Comparison of ENCODE assay signal across 8 cellular contexts in genomic region chr12:57754411-57755193, GRCh38. TPM values are rescaled to one million over a fixed set of nuclear protein-coding genes. Genes with fewer than 3 reads are reported as not detected.
DNase-seq lines count a peak whose midpoint lies in the region; ATAC-seq lines count a peak whose summit lies in the region.

MARCHF9 (plus strand) TSS chr12:57755103; CDS start chr12:57755529, 426 bp downstream.

- peak within 1 kb of the TSS; percentile 93 to 100 (median 97) for H3K27ac Mint-ChIP-seq in CD8-positive, alpha-beta memory T cell

- H3K79me2 ChIP-seq in Karpas-422 (ENCODE audit: low read length): peaks cover 47% of the 10 kb centered on the region

- peak within 1 kb of the TSS; percentile 69 for H3K27ac ChIP-seq in CD8-positive, alpha-beta memory T cell (ENCODE audit: low read depth, low read length)
- peak within 1 kb of the TSS; percentile 80 for H3K27ac ChIP-seq in Karpas-422 (ENCODE audit: low read length)
- peak within 1 kb of the TSS; percentile 48 for H3K27ac ChIP-seq in urinary bladder (ENCODE audit: low read depth)

- intact Hi-C loops in Right ventricle myocardium inferior (cut with DNase I): no loop called here

- peak within 1 kb of the TSS; percentile 88 to 97 (median 94) for H3K4me3 Mint-ChIP-seq in CD8-positive, alpha-beta memory T cell

- H3K27me3 Mint-ChIP-seq in CD8-positive, alpha-beta memory T cell: peaks cover 0 to 2% of the 10 kb centered on the region in 2 donors

- H3K36me3 Mint-ChIP-seq in CD8-positive, alpha-beta memory T cell: peaks cover 4 to 49% (median 4%) of the 10 kb centered on the region in 3 donors

- peak within 1 kb of the TSS; percentile 97 for H3K4me2 ChIP-seq in Karpas-422 (ENCODE audit: low read depth, low read length, poor library complexity, severe bottlenecking)

- peak; percentile 36 for ATAC-seq in GM21515 (IDR thresholded peaks at IDR 0.05; ENCODE audit: unreplicated experiment)
- no peak for ATAC-seq in Right ventricle myocardium inferior

- peak within 1 kb of the TSS; percentile 68; the same call in 1 of the 2 replicates for H2AFZ ChIP-seq in Karpas-422 (ENCODE audit: low read length)

- H3K9me3 ChIP-seq in CD8-positive, alpha-beta memory T cell (ENCODE audit: low read length): no peaks in the 10 kb centered on the region
- H3K9me3 ChIP-seq in Karpas-422 (ENCODE audit: low read length): no peaks in the 10 kb centered on the region

- H4K20me1 ChIP-seq in Karpas-422 (ENCODE audit: insufficient read depth, low read depth, low read length): peaks cover under 1% of the 10 kb centered on the region; the same call in 1 of the 2 replicates

- POLR2A ChIA-PET in CD8-positive, alpha-beta memory T cell (lab: Charles Lee): interaction anchor here (0.6 to 3.0 kb wide), 2 partner anchors 12 kb away, joined by 3 to 12 read pairs; partner anchors contain the start of gene CYP27B1

- CTCF ChIA-PET in CD8-positive, alpha-beta memory T cell (lab: Charles Lee): interaction anchor here (0.5 to 3.4 kb wide), 6 partner anchors 12 to 150 kb away, joined by 3 to 37 read pairs (median 4); partner anchors contain the start of genes CYP27B1 and TSFM

- peak within 1 kb of the TSS; percentile 65 for H3K4me3 ChIP-seq in CD8-positive, alpha-beta memory T cell (ENCODE audit: low read length)
- H3K4me3 ChIP-seq in Karpas-422 (ENCODE audit: low read length): peak within 1 kb of the TSS; percentile 77
- peak within 1 kb of the TSS; percentile 85 for H3K4me3 ChIP-seq in urinary bladder (ENCODE audit: low read depth, low read length)

- H3K36me3 ChIP-seq in CD8-positive, alpha-beta memory T cell (ENCODE audit: insufficient read depth, low read length): peaks cover 11% of the 10 kb centered on the region
- H3K36me3 ChIP-seq in Karpas-422 (ENCODE audit: insufficient read depth, low read length) (peaks cover 27% of the 10 kb centered on the region), urinary bladder (ENCODE audit: insufficient read depth) (no peaks in the 10 kb centered on the region)

- no peaks in the 10 kb centered on the region for H3K27me3 ChIP-seq in CD8-positive, alpha-beta memory T cell (ENCODE audit: insufficient read depth, low read length, poor library complexity, severe bottlenecking)
- no peaks in the 10 kb centered on the region for H3K27me3 ChIP-seq in Karpas-422 (ENCODE audit: low read length)

- peak; percentile 76 to 92 (median 81) for DNase-seq in CD8-positive, alpha-beta memory T cell
- DNase-seq in Karpas-422: peak; percentile 94
- peak; percentile 28 for DNase-seq in SHP77 treated with DMSO at 0.1 percent for 48 hours (lab: John Stamatoyannopoulos, UW)
- peak; percentile 68 for DNase-seq in activated gamma-delta T cell treated with anti-CD3 and anti-CD28 coated beads, Interleukin-2, amount 50 U/mL, for 16 hours (ENCODE audit: low read depth)
- DNase-seq in Right ventricle myocardium inferior (ENCODE audit: missing footprints): no peak
- DNase-seq in pons (ENCODE audit: low spot score): peak; percentile 41

- WGBS in urinary bladder: 1% methylated on average over 41 of the region's 41 CpGs

- H3K9me3 Mint-ChIP-seq in CD8-positive, alpha-beta memory T cell: no peaks in the 10 kb centered on the region

- H3K9ac ChIP-seq in Karpas-422 (ENCODE audit: low read length): peak within 1 kb of the TSS; percentile 78

- H3K4me1 ChIP-seq in CD8-positive, alpha-beta memory T cell (ENCODE audit: insufficient read depth, low read length): peaks cover 50% of the 10 kb centered on the region
- H3K4me1 ChIP-seq in Karpas-422 (ENCODE audit: low read length) (peaks cover 42% of the 10 kb centered on the region), urinary bladder (ENCODE audit: insufficient read depth) (no peaks in the 10 kb centered on the region)

- no peaks in the 10 kb centered on the region for H3K9me2 ChIP-seq in Karpas-422 (replicated peaks; ENCODE audit: insufficient read depth, low read length)

- H3K4me1 Mint-ChIP-seq in CD8-positive, alpha-beta memory T cell: peaks cover 55 to 71% (median 65%) of the 10 kb centered on the region in 3 donors

RNA-seq across cellular contexts. Expression of gene MARCHF9, which starts in this region (rescaled TPM):
- 10 to 100 TPM; 26.3 to 27.2 TPM for total RNA-seq in CD8-positive, alpha-beta memory T cell
- 5.7 TPM for polyA plus RNA-seq in CD8-positive, alpha-beta memory T cell
- 30.3 and 45.9 TPM in 2 replicates for total RNA-seq in Karpas-422 (2014; rRNA removed; shearing (Covaris generic); ENCODE audit: low replicate concordance)
- total RNA-seq in Right ventricle myocardium inferior: 14.5 TPM
- total RNA-seq in urinary bladder: 4.0 TPM
- polyA plus RNA-seq in urinary bladder: 12.2 TPM
